In the genomic region with DNA sequence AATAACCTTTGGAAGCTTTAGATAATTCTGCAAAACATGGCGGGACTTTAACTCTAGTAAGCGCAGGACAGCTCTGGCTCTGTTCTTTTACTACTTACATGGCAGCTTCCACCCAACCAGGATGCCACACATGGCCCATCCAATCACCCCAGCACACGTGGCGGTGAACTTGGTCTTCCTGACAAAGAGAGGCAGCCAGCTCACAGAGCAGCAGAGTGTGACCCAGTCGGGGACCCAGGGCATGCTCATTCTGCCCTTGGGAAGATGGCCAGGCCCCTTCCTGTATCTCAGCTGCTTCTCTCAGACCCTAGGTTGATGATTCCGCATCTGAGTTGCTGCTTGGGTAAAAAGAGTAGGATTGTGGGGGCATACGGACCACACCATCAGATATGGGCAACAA, we compare ENCODE assay signal across 23 cellular contexts.
"Had no signal": no experiment of that assay in that cellular context is flagged by ENCODE, and none has a peak within 500 bp of the region (broad histone marks: within the 10 kb centered on the region; RNA-seq: fewer than 3 reads in every experiment).

No MANE protein-coding gene starts in this region.

- H3K9me3 ChIP-seq: SJCRH30 had no signal

- H3K4me3 ChIP-seq: MG63, SJCRH30 had no signal

- DNase-seq: IMR-90, Karpas-422, KG1, MG63, NCI-H1092, NCI-H1105 treated with DMSO at 0.1 percent for 48 hours, NCI-H1417 treated with DMSO at 0.1 percent for 48 hours, NCI-H146, NCI-H1694 treated with DMSO at 0.1 percent for 48 hours, NCI-H1930, NCI-H2081 treated with DMSO at 0.1 percent for 48 hours, NCI-H2171, NCI-H226, NCI-H446, NCI-H510A, NCI-H524 treated with DMSO at 0.1 percent for 48 hours, NCI-H69, NCI-H774, SHP77 treated with DMSO at 0.1 percent for 48 hours, SJCRH30 had no signal

- H3K36me3 ChIP-seq: MG63, SJCRH30 had no signal

- ATAC-seq: HepG2, Right ventricle myocardium inferior, SK-N-SH treated with all-trans-retinoic acid at 6 μM for 48 hours had no signal

- H3K4me1 ChIP-seq: SJCRH30 had no signal

- H3K27ac ChIP-seq: SJCRH30 had no signal

- FAIRE-seq: HepG2 had no signal

- H3K27me3 ChIP-seq: MG63, SJCRH30 had no signal
